Comparison of ENCODE assay signal across 8 cellular contexts in genomic region chr11:63888170-63889086, GRCh38. TPM values are rescaled to one million over a fixed set of nuclear protein-coding genes. Genes with fewer than 3 reads are reported as not detected.
DNase-seq lines count a peak whose midpoint lies in the region; ATAC-seq, FAIRE-seq and TF ChIP-seq lines count a peak whose summit lies in the region.

No MANE protein-coding gene starts in this region.

- DNase-seq in SK-N-SH, result no peak
- DNase-seq in HL-60 (ENCODE audit: low read depth in 1 of 2, low spot score in 1 of 2), result peak; percentile 86 to 91
- no peak for DNase-seq in SK-N-MC (ENCODE audit: low read depth, low spot score)
- peak; percentile 85 for DNase-seq in hepatocyte (ENCODE audit: low spot score)
- peak; percentile 94 for DNase-seq in small intestine
- DNase-seq in G401 (ENCODE audit: low spot score), result no peak

- H3K4me2 ChIP-seq in SK-N-SH (no peak overlapping the region), hepatocyte (peak overlapping the region; percentile 77)

- H3K4me3 Mint-ChIP-seq in activated naive CD8-positive, alpha-beta T cell, result peak overlapping the region; percentile 89

- 84% methylated on average over 23 of the region's 25 CpGs for WGBS in SK-N-SH (ENCODE audit: low lambda C conversion rate)
- WGBS in hepatocyte (ENCODE audit: low lambda C conversion rate, missing lambda C conversion rate), result 41% methylated on average over 22 of the region's 25 CpGs
- WGBS in small intestine, 3 donors, result 3 to 23% (median 9%) methylated on average over 25 of the region's 25 CpGs

- H3K27ac ChIP-seq in SK-N-SH (ENCODE audit: low read depth in 2 of 2, low read length in 1 of 2) (no peak overlapping the region), HL-60 (replicated peaks) (peak overlapping the region; percentile 82), SK-N-MC (peak overlapping the region; percentile 48), hepatocyte (peak overlapping the region; percentile 99), small intestine (ENCODE audit: low read depth in 1 of 2, low read length in 1 of 2) (peak overlapping the region; percentile 96 to 97)

- TF ChIP-seq EP300 in SK-N-SH (IDR thresholded peaks at IDR 0.05; ENCODE audit: borderline replicate concordance in 1 of 2, low read depth in 1 of 2, low read length in 1 of 2), result no peak

- H3K36me3 Mint-ChIP-seq in activated naive CD8-positive, alpha-beta T cell, result peaks cover 2% of the 10 kb centered on the region

- TF ChIP-seq CTCF in SK-N-SH (IDR thresholded peaks at IDR 0.05) (no peak), HL-60 (IDR thresholded peaks at IDR 0.05; ENCODE audit: insufficient read depth, low read length) (no peak), hepatocyte (IDR thresholded peaks at IDR 0.05; ENCODE audit: poor library complexity) (no peak)

- H2AFZ ChIP-seq in SK-N-SH (ENCODE audit: low read depth) (no peak overlapping the region), hepatocyte (no peak overlapping the region)

- H4K20me1 ChIP-seq in SK-N-SH (ENCODE audit: insufficient read depth), result peaks cover 80% of the 10 kb centered on the region
- peaks cover 69% of the 10 kb centered on the region for H4K20me1 ChIP-seq in hepatocyte (ENCODE audit: insufficient read depth, poor library complexity, severe bottlenecking)

- POLR2A ChIA-PET in SK-N-SH (lab: Yijun Ruan, JAX), result no interaction called here

- TF ChIP-seq RAD21 in SK-N-SH (IDR thresholded peaks at IDR 0.05; ENCODE audit: low read length), result no peak

- no peaks in the 10 kb centered on the region for H3K9me3 ChIP-seq in SK-N-SH
- H3K9me3 ChIP-seq in SK-N-MC (ENCODE audit: low read depth, low read length), result no peaks in the 10 kb centered on the region
- H3K9me3 ChIP-seq in hepatocyte (ENCODE audit: low read depth), result no peaks in the 10 kb centered on the region
- H3K9me3 ChIP-seq in small intestine (ENCODE audit: control insufficient read depth, low read depth), result no peaks in the 10 kb centered on the region

- no peak overlapping the region for H3K9ac ChIP-seq in SK-N-SH
- H3K9ac ChIP-seq in SK-N-MC (ENCODE audit: insufficient read length), result no peak overlapping the region

- H3K4me1 ChIP-seq in SK-N-SH (ENCODE audit: control insufficient read depth in 1 of 2, insufficient read depth in 2 of 2, low read depth in 1 of 2, low read length in 1 of 2) (peaks cover 4 to 15% of the 10 kb centered on the region in 2 experiments; a peak in 2 of 4 replicates), hepatocyte (ENCODE audit: insufficient read depth) (peaks cover 34% of the 10 kb centered on the region), small intestine (ENCODE audit: control insufficient read depth in 2 of 2, insufficient read depth in 1 of 2, low read depth in 1 of 2, low read length in 1 of 2) (peaks cover 3 to 4% of the 10 kb centered on the region in 2 donors)

- H3K27ac Mint-ChIP-seq in activated naive CD8-positive, alpha-beta T cell, result peak overlapping the region; percentile 91

- H3F3A ChIP-seq in SK-N-SH (replicated peaks; ENCODE audit: insufficient read depth), result no peaks in the 10 kb centered on the region

- H3K9me2 ChIP-seq in SK-N-SH (no peaks in the 10 kb centered on the region), hepatocyte (replicated peaks; ENCODE audit: insufficient read depth) (no peaks in the 10 kb centered on the region)

- H3K36me3 ChIP-seq in SK-N-SH (replicated peaks in 1 of 2; ENCODE audit: control insufficient read depth in 1 of 2, insufficient read depth in 2 of 2, low read length in 1 of 2) (peaks cover 0 to under 1% of the 10 kb centered on the region in 2 experiments), SK-N-MC (ENCODE audit: insufficient read depth, low read length) (peaks cover under 1% of the 10 kb centered on the region; the same call in 1 of the 2 replicates), hepatocyte (replicated peaks; ENCODE audit: insufficient read depth, low read depth) (no peaks in the 10 kb centered on the region), small intestine (ENCODE audit: control insufficient read depth in 2 of 2, insufficient read depth in 2 of 2, low read length in 2 of 2) (peaks cover 0 to 2% of the 10 kb centered on the region in 2 donors)

- H3K27me3 ChIP-seq in SK-N-SH (ENCODE audit: insufficient read depth) (no peaks in the 10 kb centered on the region), HL-60 (ENCODE audit: insufficient read depth, poor library complexity, severe bottlenecking) (no peaks in the 10 kb centered on the region), hepatocyte (no peaks in the 10 kb centered on the region), small intestine (ENCODE audit: control insufficient read depth in 2 of 2, insufficient read depth in 2 of 2, low read length in 2 of 2) (no peaks in the 10 kb centered on the region)

- no peaks in the 10 kb centered on the region for H3K9me3 Mint-ChIP-seq in activated naive CD8-positive, alpha-beta T cell (ENCODE audit: low read depth)

- H3K27me3 Mint-ChIP-seq in activated naive CD8-positive, alpha-beta T cell, result no peaks in the 10 kb centered on the region

- H3K4me3 ChIP-seq in SK-N-SH (ENCODE audit: low read depth in 2 of 2, low read length in 1 of 2) (no peak overlapping the region), HL-60 (replicated peaks; ENCODE audit: insufficient read depth, low read length) (peak overlapping the region; percentile 27), SK-N-MC (no peak overlapping the region), hepatocyte (no peak overlapping the region), small intestine (ENCODE audit: low read depth in 1 of 2, low read length in 2 of 2) (peak overlapping the region; percentile 33 to 66)

- in situ Hi-C loops in G401 (cut with HindIII; ENCODE audit: low sequenced_read_pairs), result no loop called here

- H3K4me1 Mint-ChIP-seq in activated naive CD8-positive, alpha-beta T cell (ENCODE audit: low read depth), result peaks cover 79% of the 10 kb centered on the region

- H3K79me2 ChIP-seq in SK-N-SH (ENCODE audit: insufficient read depth) (peaks cover 91% of the 10 kb centered on the region), hepatocyte (peaks cover 87% of the 10 kb centered on the region)

- ATAC-seq in SK-N-SH treated with all-trans-retinoic acid at 6 μM for 48 hours, result peak; percentile 48

- no peak for FAIRE-seq in small intestine (lab: Jason Lieb, UNC)

- CTCF ChIA-PET in SK-N-SH (lab: Yijun Ruan, JAX), result interaction anchor here (1.1 to 4.0 kb wide), 4 partner anchors 12 to 57 kb away, joined by 3 to 12 read pairs (median 3); no protein-coding TSS in a partner anchor

TF ChIP-seq in SK-N-SH treated with all-trans-retinoic acid at 6 μM for 48 hours, 23 proteins besides CTCF, POLR2A, EP300 and RAD21 (continues in another document):
- TF ChIP-seq BACH2 (CRISPR knock-in tag; IDR thresholded peaks at IDR 0.05; ENCODE audit: borderline replicate concordance) (no peak), CSDC2 (CRISPR knock-in tag; IDR thresholded peaks at IDR 0.05) (no peak)

TF ChIP-seq in SK-N-SH, 30 proteins besides CTCF, POLR2A, EP300 and RAD21 (continues in another document):
- TF ChIP-seq FOXM1 (IDR thresholded peaks at IDR 0.05; ENCODE audit: low read depth) (no peak), GABPA (IDR thresholded peaks at IDR 0.05; ENCODE audit: low read depth) (no peak), RFX5 (IDR thresholded peaks at IDR 0.05; ENCODE audit: low read length) (no peak), MAX (IDR thresholded peaks at IDR 0.05; ENCODE audit: low read depth) (no peak), TCF12 (IDR thresholded peaks at IDR 0.05) (no peak), YY1 (IDR thresholded peaks at IDR 0.05; ENCODE audit: low read depth) (no peak), EZH2phosphoT487 (IDR thresholded peaks at IDR 0.05; ENCODE audit: borderline replicate concordance, low read depth) (no peak), JUND (IDR thresholded peaks at IDR 0.05) (no peak), IRF3 (IDR thresholded peaks at IDR 0.05; ENCODE audit: low read depth, low read length) (no peak), POLR2AphosphoS5 (IDR thresholded peaks at IDR 0.05; ENCODE audit: low read depth, low read length) (no peak)

RNA-seq across cellular contexts. Expression of gene RCOR2, which starts 28.5 kb away (rescaled TPM):
- polyA plus RNA-seq in SK-N-SH (2012; rRNA removed) (1.1 and 1.4 TPM in 2 replicates), hepatocyte (3.1 and 3.5 TPM in 2 replicates), small intestine (1 to 10 TPM in 2 of 3 donors, not detected in 1; 1.3 to 2.1 TPM)
- polyA plus RNA-seq in SK-N-SH (2012; cell fraction: cytosol; rRNA removed), result 0.85 and 1.4 TPM in 2 replicates
- 1.8 and 2.6 TPM in 2 replicates for polyA plus RNA-seq in SK-N-SH (2012; cell fraction: nucleus; rRNA removed)
- 4.3 and 4.4 TPM in 2 replicates for total RNA-seq in hepatocyte
- 53.3 and 54.9 TPM in 2 replicates for total RNA-seq in G401 (2014; rRNA removed; shearing (Covaris generic))

RNA-seq across cellular contexts. Expression of gene MARK2, which starts 49.5 kb away (rescaled TPM):
- polyA plus RNA-seq in SK-N-SH (2012; rRNA removed), result 14.6 and 18.8 TPM in 2 replicates
- 9.6 and 13.4 TPM in 2 replicates for polyA plus RNA-seq in SK-N-SH (2012; cell fraction: cytosol; rRNA removed)
- 17.2 and 19.6 TPM in 2 replicates for polyA plus RNA-seq in SK-N-SH (2012; cell fraction: nucleus; rRNA removed)
- 22.4 and 24.1 TPM in 2 replicates for total RNA-seq in hepatocyte
- 40.8 and 48.2 TPM in 2 replicates for polyA plus RNA-seq in hepatocyte
- polyA plus RNA-seq in small intestine, result 10 to 100 TPM; 25.9 to 29.5 (median 26.6) TPM
- 21.0 and 22.5 TPM in 2 replicates for total RNA-seq in G401 (2014; rRNA removed; shearing (Covaris generic))

RNA-seq across cellular contexts. Expression of gene NAA40, which starts 50.4 kb away (rescaled TPM):
- polyA plus RNA-seq in SK-N-SH (2012; rRNA removed), result 33.0 and 36.3 TPM in 2 replicates
- 21.4 and 26.3 TPM in 2 replicates for polyA plus RNA-seq in SK-N-SH (2012; cell fraction: cytosol; rRNA removed)
- 137 and 147 TPM in 2 replicates for polyA plus RNA-seq in SK-N-SH (2012; cell fraction: nucleus; rRNA removed)
- 12.2 and 15.3 TPM in 2 replicates for total RNA-seq in hepatocyte
- 16.4 and 17.9 TPM in 2 replicates for polyA plus RNA-seq in hepatocyte
- polyA plus RNA-seq in small intestine, result 10 to 100 TPM; 13.1 to 36.2 (median 16.5) TPM
- total RNA-seq in G401 (2014; rRNA removed; shearing (Covaris generic)), result 44.2 and 50.7 TPM in 2 replicates

Comparison
In these comparisons a context has a peak if more than half of its experiments do, and no peak if none do; other contexts are left out.
1. DNase-seq: peak in HL-60 (2 of 2), hepatocyte (single experiment) and small intestine (single experiment); none in SK-N-SH (single experiment), SK-N-MC (single experiment) and G401 (single experiment).
2. H3K27ac ChIP-seq: peak in HL-60 (single experiment), SK-N-MC (single experiment), hepatocyte (single experiment) and small intestine (2 of 2); none in SK-N-SH (0 of 2).
3. H3K4me3 ChIP-seq: peak in HL-60 (single experiment) and small intestine (2 of 2); none in SK-N-SH (0 of 2), SK-N-MC (single experiment) and hepatocyte (single experiment).